ENCODE assay signal across 17 cellular contexts in the genomic region with DNA sequence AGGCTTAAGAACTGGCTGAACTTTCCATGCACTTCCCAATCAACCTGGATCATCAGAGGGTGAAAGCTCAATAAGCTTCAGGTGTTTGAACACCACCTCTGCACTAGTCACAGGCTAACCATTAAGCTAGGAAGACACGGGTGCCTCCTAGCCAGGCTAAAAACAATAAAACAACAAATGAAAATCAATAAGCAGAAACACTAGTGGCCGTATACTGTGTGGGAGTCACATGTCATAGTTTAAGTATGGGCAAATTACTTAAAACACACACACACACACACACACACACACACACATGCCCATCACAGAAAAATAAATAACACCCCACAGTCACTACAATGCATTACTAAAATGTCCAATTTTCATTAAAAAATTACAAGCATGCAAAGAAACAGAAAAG.
DNase-seq lines count a peak whose midpoint lies in the region; ATAC-seq and TF ChIP-seq lines count a peak whose summit lies in the region.
"Had no signal": no experiment of that assay in that cellular context is flagged by ENCODE, and none has a peak within 500 bp of the region (broad histone marks: within the 10 kb centered on the region; RNA-seq: fewer than 3 reads in every experiment).

No MANE protein-coding gene starts in this region.

- TF ChIP-seq POLR2A in heart left ventricle (IDR thresholded peaks at IDR 0.05), result no peak

- H3K9me3 ChIP-seq in cardiac muscle cell (ENCODE audit: low read depth) (no peaks in the 10 kb centered on the region), heart left ventricle (peaks cover 0 to 9% (median 0%) of the 10 kb centered on the region in 12 donors)
- H3K9me3 ChIP-seq: BLaER1, Peyer's patch had no signal

- peaks cover 77% of the 10 kb centered on the region for H3K36me3 Mint-ChIP-seq in nephron (ENCODE audit: low read depth)
- H3K36me3 Mint-ChIP-seq in stimulated activated effector memory CD8-positive, alpha-beta T cell treated with anti-CD3 and anti-CD28 coated beads, Interleukin-12 subunit alpha, Interleukin-12 subunit beta, amount 100 ng/mL, for 72 hours, result no peaks in the 10 kb centered on the region
- H3K36me3 Mint-ChIP-seq: CD8-positive, alpha-beta T cell had no signal

- no peaks in the 10 kb centered on the region for H3K27me3 Mint-ChIP-seq in nephron (ENCODE audit: low read depth)

- H3K4me1 ChIP-seq in cardiac muscle cell (ENCODE audit: low read depth) (peaks cover 22% of the 10 kb centered on the region), heart left ventricle (peaks cover 0 to 52% (median 11%) of the 10 kb centered on the region in 12 donors)
- H3K4me1 ChIP-seq: BLaER1, Peyer's patch had no signal

- DNase-seq in cardiac muscle cell (ENCODE audit: low read depth in 1 of 2, low spot score in 1 of 2) (no peak), cardiac septum (ENCODE audit: low spot score) (no peak), left colon (no peak), heart left ventricle (no peak), NCI-H187 treated with DMSO at 0.1 percent for 48 hours (lab: John Stamatoyannopoulos, UW) (no peak)
- DNase-seq in stimulated activated effector memory CD8-positive, alpha-beta T cell treated with anti-CD3 and anti-CD28 coated beads, Interleukin-12 subunit alpha, Interleukin-12 subunit beta, amount 100 ng/mL, for 72 hours (ENCODE audit: low spot score in 2 of 2), result no peak
- no peak for DNase-seq in activated naive CD4-positive, alpha-beta T cell treated with Interleukin-2 at 50 U/mL for 16 hours
- DNase-seq: CD8-positive, alpha-beta T cell; DMS79 treated with DMSO at 0.1 percent for 48 hours; H9; KBM-7; NCI-H1105; NCI-H2081 treated with DMSO at 0.1 percent for 48 hours; Peyer's patch had no signal

- H3K27ac ChIP-seq in cardiac muscle cell, result peak overlapping the region; percentile 37
- H3K27ac ChIP-seq in heart left ventricle, result no peak overlapping the region
- H3K27ac ChIP-seq: 22Rv1, BLaER1, Peyer's patch had no signal

- TF ChIP-seq CTCF in cardiac muscle cell (IDR thresholded peaks at IDR 0.05; ENCODE audit: low read depth, low read length) (no peak), nephron (IDR thresholded peaks at IDR 0.05; ENCODE audit: unreplicated experiment in 3 of 3) (no peak), heart left ventricle (IDR thresholded peaks at IDR 0.05) (no peak)

- ATAC-seq in left colon, result peak; percentile 28
- no peak for ATAC-seq in stimulated activated effector memory CD8-positive, alpha-beta T cell treated with anti-CD3 and anti-CD28 coated beads, Interleukin-12 subunit alpha, Interleukin-12 subunit beta, amount 100 ng/mL, for 72 hours
- ATAC-seq in heart left ventricle, result no peak
- ATAC-seq: CD8-positive, alpha-beta T cell had no signal

- H3K9me3 Mint-ChIP-seq in nephron, result no peaks in the 10 kb centered on the region
- no peaks in the 10 kb centered on the region for H3K9me3 Mint-ChIP-seq in stimulated activated effector memory CD8-positive, alpha-beta T cell treated with anti-CD3 and anti-CD28 coated beads, Interleukin-12 subunit alpha, Interleukin-12 subunit beta, amount 100 ng/mL, for 72 hours
- H3K9me3 Mint-ChIP-seq: CD8-positive, alpha-beta T cell had no signal

- no peak overlapping the region for H3K4me3 ChIP-seq in cardiac muscle cell
- no peak overlapping the region for H3K4me3 ChIP-seq in heart left ventricle
- H3K4me3 ChIP-seq: BLaER1, Peyer's patch had no signal

- intact Hi-C loops in cardiac septum (cut with DNase I), result no loop called here
- intact Hi-C loops in left colon (cut with DNase I, micrococcal nuclease), result no loop called here
- intact Hi-C loops in heart left ventricle (cut with DNase I), result no loop called here

- no peak overlapping the region for H3K4me3 Mint-ChIP-seq in nephron
- H3K4me3 Mint-ChIP-seq in stimulated activated effector memory CD8-positive, alpha-beta T cell treated with anti-CD3 and anti-CD28 coated beads, Interleukin-12 subunit alpha, Interleukin-12 subunit beta, amount 100 ng/mL, for 72 hours, result no peak overlapping the region
- H3K4me3 Mint-ChIP-seq: CD8-positive, alpha-beta T cell; H9 had no signal

- whole genome bisulfite sequencing in heart left ventricle, 4 donors, result 80 to 91% (median 85%) methylated on average over 2 of the region's 2 CpGs

- H3K36me3 ChIP-seq in cardiac muscle cell (peaks cover 27% of the 10 kb centered on the region), heart left ventricle (peaks cover 0 to 30% (median 0%) of the 10 kb centered on the region in 9 donors)
- H3K36me3 ChIP-seq: BLaER1 had no signal

- H3K4me1 Mint-ChIP-seq in nephron, result peaks cover 31% of the 10 kb centered on the region
- H3K4me1 Mint-ChIP-seq in stimulated activated effector memory CD8-positive, alpha-beta T cell treated with anti-CD3 and anti-CD28 coated beads, Interleukin-12 subunit alpha, Interleukin-12 subunit beta, amount 100 ng/mL, for 72 hours, result peaks cover 4% of the 10 kb centered on the region

- H3K27me3 ChIP-seq in cardiac muscle cell, result no peaks in the 10 kb centered on the region
- no peaks in the 10 kb centered on the region for H3K27me3 ChIP-seq in heart left ventricle
- H3K27me3 ChIP-seq: BLaER1, Peyer's patch had no signal

- peak overlapping the region in 2 of 3 experiments; percentile 12 to 21 for H3K27ac Mint-ChIP-seq in nephron
- peak overlapping the region; percentile 20 for H3K27ac Mint-ChIP-seq in stimulated activated effector memory CD8-positive, alpha-beta T cell treated with anti-CD3 and anti-CD28 coated beads, Interleukin-12 subunit alpha, Interleukin-12 subunit beta, amount 100 ng/mL, for 72 hours
- H3K27ac Mint-ChIP-seq: CD8-positive, alpha-beta T cell had no signal
